ENCODE assay signal across 29 cellular contexts in the genomic region with DNA sequence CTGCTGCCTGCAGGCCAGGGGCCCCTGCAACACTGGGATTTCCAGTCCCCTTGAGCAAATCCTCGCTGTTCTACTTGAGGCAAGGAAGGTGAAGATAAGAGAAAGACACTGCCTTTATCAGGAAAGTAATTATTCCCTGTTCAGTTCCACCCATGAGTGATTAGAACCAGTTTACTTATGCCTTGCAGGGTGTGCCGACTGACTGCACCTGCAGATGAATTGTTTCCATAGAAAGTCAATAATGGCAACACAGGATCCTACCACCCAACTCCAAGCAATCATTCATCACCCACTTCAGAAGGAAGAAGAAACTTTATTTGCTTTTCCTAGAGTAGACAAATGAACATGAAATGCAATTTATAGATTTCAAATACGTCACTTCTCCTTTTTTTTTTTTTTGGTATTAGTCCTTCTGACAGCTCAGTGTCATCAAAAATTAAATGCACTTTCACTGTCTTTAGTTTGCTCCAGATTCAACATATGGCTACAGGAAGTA.
"Had no signal": no experiment of that assay in that cellular context is flagged by ENCODE, and none has a peak within 500 bp of the region (broad histone marks: within the 10 kb centered on the region; RNA-seq: fewer than 3 reads in every experiment).

No MANE protein-coding gene starts in this region.

- FAIRE-seq: bronchial epithelial cell had no signal

- H3K4me1 ChIP-seq: esophagus squamous epithelium, heart right ventricle, left lung, lower lobe of right lung, pancreas, psoas muscle, spleen, suprapubic skin, tibial artery, upper lobe of right lung had no signal

- H3K4me3 Mint-ChIP-seq: activated CD4-positive, alpha-beta memory T cell treated with anti-CD3 and anti-CD28 coated beads, Interleukin-2, amount 10 ng/mL, durations not matched to agents 7 days and 5 days; activated CD4-positive, alpha-beta T cell treated with anti-CD3 and anti-CD28 coated beads, Interleukin-2, amount 10 ng/mL, durations not matched to agents 24 days and 14 days; activated naive CD4-positive, alpha-beta T cell treated with anti-CD3 and anti-CD28 coated beads, Interleukin-2, amount 50 U/mL, for 24 hours; activated naive CD8-positive, alpha-beta T cell treated with anti-CD3 and anti-CD28 coated beads, Interleukin-2, amount 50 U/mL, for 24 hours; activated T-cell treated with anti-CD3 and anti-CD28 coated beads, Interleukin-2, amount 50 U/mL, for 4 hours; activated T-helper 17 cell treated with anti-CD3 and anti-CD28 coated beads, Interleukin-2, amount 50 U/mL, for 72 hours; naive B cell; T-helper 17 cell had no signal

- H3K27ac ChIP-seq: epithelial cell of prostate, esophagus squamous epithelium, heart right ventricle, left lung, lower lobe of right lung, pancreas, psoas muscle, spleen, suprapubic skin, tibial artery, upper lobe of right lung had no signal

- H3K4me1 Mint-ChIP-seq: activated CD4-positive, alpha-beta memory T cell treated with anti-CD3 and anti-CD28 coated beads, Interleukin-2, amount 10 ng/mL, durations not matched to agents 7 days and 5 days; activated CD4-positive, alpha-beta T cell treated with anti-CD3 and anti-CD28 coated beads, Interleukin-2, amount 10 ng/mL, durations not matched to agents 24 days and 14 days; activated naive CD4-positive, alpha-beta T cell treated with anti-CD3 and anti-CD28 coated beads, Interleukin-2, amount 50 U/mL, for 24 hours; activated naive CD8-positive, alpha-beta T cell treated with anti-CD3 and anti-CD28 coated beads, Interleukin-2, amount 50 U/mL, for 24 hours; activated T-helper 17 cell treated with anti-CD3 and anti-CD28 coated beads, Interleukin-2, amount 50 U/mL, for 72 hours; naive B cell; T-helper 17 cell had no signal

- ATAC-seq: activated naive CD8-positive, alpha-beta T cell treated with anti-CD3 and anti-CD28 coated beads, Interleukin-2, amount 50 U/mL, for 24 hours; activated T-cell treated with anti-CD3 and anti-CD28 coated beads, Interleukin-2, amount 50 U/mL, for 4 hours; activated T-helper 17 cell treated with anti-CD3 and anti-CD28 coated beads, Interleukin-2, amount 50 U/mL, for 72 hours; heart right ventricle; left lung; lower lobe of right lung; pancreas; psoas muscle; T-helper 17 cell; upper lobe of right lung had no signal

- H3K36me3 ChIP-seq: esophagus squamous epithelium, heart right ventricle, left lung, lower lobe of right lung, pancreas, spleen, suprapubic skin, tibial artery, upper lobe of right lung had no signal

- H3K9me3 ChIP-seq: esophagus squamous epithelium, heart right ventricle, left lung, lower lobe of right lung, pancreas, psoas muscle, spleen, suprapubic skin, tibial artery, upper lobe of right lung had no signal

- H3K9me3 Mint-ChIP-seq: activated CD4-positive, alpha-beta T cell treated with anti-CD3 and anti-CD28 coated beads, Interleukin-2, amount 10 ng/mL, durations not matched to agents 24 days and 14 days; activated naive CD4-positive, alpha-beta T cell treated with anti-CD3 and anti-CD28 coated beads, Interleukin-2, amount 50 U/mL, for 24 hours; activated naive CD8-positive, alpha-beta T cell treated with anti-CD3 and anti-CD28 coated beads, Interleukin-2, amount 50 U/mL, for 24 hours; activated T-cell treated with anti-CD3 and anti-CD28 coated beads, Interleukin-2, amount 50 U/mL, for 4 hours; naive B cell had no signal

- H3K4me3 ChIP-seq: esophagus squamous epithelium, heart right ventricle, left lung, lower lobe of right lung, pancreas, psoas muscle, spleen, suprapubic skin, tibial artery, upper lobe of right lung had no signal

- H3K27me3 ChIP-seq: esophagus squamous epithelium, left lung, pancreas, spleen, suprapubic skin, tibial artery, upper lobe of right lung had no signal

- DNase-seq: activated CD4-positive, alpha-beta memory T cell treated with anti-CD3 and anti-CD28 coated beads, Interleukin-2, amount 10 ng/mL, durations not matched to agents 7 days and 5 days; activated CD4-positive, alpha-beta T cell treated with anti-CD3 and anti-CD28 coated beads, Interleukin-2, amount 10 ng/mL, durations not matched to agents 24 days and 14 days; activated CD4-positive, CD25-positive, alpha-beta regulatory T cell treated with anti-CD3 and anti-CD28 coated beads, Interleukin-2, amount 50 U/mL, for 72 hours; activated naive CD8-positive, alpha-beta T cell treated with anti-CD3 and anti-CD28 coated beads, Interleukin-2, amount 50 U/mL, for 24 hours; activated T-cell treated with anti-CD3 and anti-CD28 coated beads, Interleukin-2, amount 50 U/mL, for 4 hours; amygdala; dermis blood vessel endothelial cell; effector CD8-positive, alpha-beta T cell; esophagus squamous epithelium; heart right ventricle; kidney glomerular epithelial cell; left lung; lower lobe of right lung; mesenchymal stem cell; naive B cell; nucleus accumbens; pancreas; psoas muscle; spleen; stimulated activated naive CD4-positive, alpha-beta T cell; T-helper 17 cell; T1000; tibial artery; upper lobe of right lung had no signal

- H3K27me3 Mint-ChIP-seq: activated CD4-positive, alpha-beta memory T cell treated with anti-CD3 and anti-CD28 coated beads, Interleukin-2, amount 10 ng/mL, durations not matched to agents 7 days and 5 days; activated CD4-positive, alpha-beta T cell treated with anti-CD3 and anti-CD28 coated beads, Interleukin-2, amount 10 ng/mL, durations not matched to agents 24 days and 14 days; activated naive CD8-positive, alpha-beta T cell treated with anti-CD3 and anti-CD28 coated beads, Interleukin-2, amount 50 U/mL, for 24 hours; activated T-helper 17 cell treated with anti-CD3 and anti-CD28 coated beads, Interleukin-2, amount 50 U/mL, for 72 hours; naive B cell; T-helper 17 cell had no signal

- H3K27ac Mint-ChIP-seq: activated CD4-positive, alpha-beta memory T cell treated with anti-CD3 and anti-CD28 coated beads, Interleukin-2, amount 10 ng/mL, durations not matched to agents 7 days and 5 days; activated CD4-positive, alpha-beta T cell treated with anti-CD3 and anti-CD28 coated beads, Interleukin-2, amount 10 ng/mL, durations not matched to agents 24 days and 14 days; activated naive CD4-positive, alpha-beta T cell treated with anti-CD3 and anti-CD28 coated beads, Interleukin-2, amount 50 U/mL, for 24 hours; activated naive CD8-positive, alpha-beta T cell treated with anti-CD3 and anti-CD28 coated beads, Interleukin-2, amount 50 U/mL, for 24 hours; activated T-helper 17 cell treated with anti-CD3 and anti-CD28 coated beads, Interleukin-2, amount 50 U/mL, for 72 hours; naive B cell; T-helper 17 cell had no signal

- H3K36me3 Mint-ChIP-seq: activated naive CD4-positive, alpha-beta T cell treated with anti-CD3 and anti-CD28 coated beads, Interleukin-2, amount 50 U/mL, for 24 hours; naive B cell had no signal
